ENCODE assay signal across 18 cellular contexts in the genomic region with DNA sequence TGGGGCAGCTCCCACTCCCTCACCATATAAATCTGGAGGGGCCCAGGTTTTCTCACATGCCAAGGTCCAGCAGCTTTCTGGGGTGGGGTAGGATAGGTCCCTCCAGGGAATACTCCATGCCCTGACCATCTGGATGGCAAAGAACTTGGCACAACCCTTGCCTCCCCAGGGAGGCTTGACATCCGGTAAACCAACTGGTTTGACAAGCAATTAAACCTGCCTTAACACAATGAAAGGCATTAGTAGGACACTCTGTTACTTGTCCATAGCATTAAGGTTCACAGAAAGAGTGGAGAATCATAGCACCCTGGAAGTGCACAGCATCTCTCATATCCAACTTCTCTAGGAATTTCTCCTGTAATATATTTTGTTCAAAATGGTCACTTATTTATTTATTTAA.
"Had no signal": no experiment of that assay in that cellular context is flagged by ENCODE, and none has a peak within 500 bp of the region (broad histone marks: within the 10 kb centered on the region; RNA-seq: fewer than 3 reads in every experiment).

No MANE protein-coding gene starts in this region.

- ATAC-seq: activated CD8-positive, alpha-beta T cell treated with anti-CD3 and anti-CD28 coated beads, Interleukin-2, amount 10 ng/mL, durations not matched to agents 7 days and 5 days; activated T-cell treated with anti-CD3 and anti-CD28 coated beads, Interleukin-2, amount 50 U/mL, for 4 hours had no signal

- H3K27ac Mint-ChIP-seq: activated CD4-positive, alpha-beta T cell treated with anti-CD3 and anti-CD28 coated beads, Interleukin-2, amount 10 ng/mL, durations not matched to agents 24 days and 14 days; activated CD8-positive, alpha-beta T cell treated with anti-CD3 and anti-CD28 coated beads, Interleukin-2, amount 10 ng/mL, durations not matched to agents 7 days and 5 days; activated naive CD4-positive, alpha-beta T cell treated with anti-CD3 and anti-CD28 coated beads for 36 hours; immature natural killer cell; memory B cell; neural progenitor cell; progenitor cell of endocrine pancreas had no signal

- H3K27ac ChIP-seq: cardiac muscle cell, neural progenitor cell, right atrium auricular region, thyroid gland had no signal

- H3K4me1 ChIP-seq: neural progenitor cell, right atrium auricular region, thyroid gland had no signal

- H3K36me3 Mint-ChIP-seq: memory B cell had no signal

- H3K4me1 Mint-ChIP-seq: immature natural killer cell, memory B cell, neural progenitor cell had no signal

- H3K4me3 ChIP-seq: cardiac muscle cell, neural progenitor cell, right atrium auricular region, thyroid gland had no signal

- H3K36me3 ChIP-seq: cardiac muscle cell, neural progenitor cell, right atrium auricular region, thyroid gland had no signal

- H3K27me3 Mint-ChIP-seq: memory B cell, progenitor cell of endocrine pancreas had no signal

- DNase-seq: activated CD4-positive, alpha-beta T cell treated with anti-CD3 and anti-CD28 coated beads, Interleukin-2, amount 10 ng/mL, durations not matched to agents 24 days and 14 days; activated CD8-positive, alpha-beta T cell treated with anti-CD3 and anti-CD28 coated beads, Interleukin-2, amount 10 ng/mL, durations not matched to agents 7 days and 5 days; activated naive CD4-positive, alpha-beta T cell treated with anti-CD3 and anti-CD28 coated beads for 36 hours; activated T-cell treated with anti-CD3 and anti-CD28 coated beads, Interleukin-2, amount 50 U/mL, for 4 hours; dermis blood vessel endothelial cell; effector memory CD4-positive, alpha-beta T cell; immature natural killer cell; stimulated activated CD4-positive, alpha-beta T cell treated with anti-CD3 and anti-CD28 coated beads, Interleukin-12 subunit alpha, Interleukin-12 subunit beta, amount 100 ng/mL, for 4 hours; stimulated activated CD4-positive, alpha-beta T cell treated with anti-CD3 and anti-CD28 coated beads, Interleukin-1b, Interleukin-23, amount 100 ng/mL, for 48 hours; stimulated activated CD8-positive, alpha-beta memory T cell treated with anti-CD3 and anti-CD28 coated beads, Interleukin-4, amount 100 ng/mL, for 48 hours; stimulated activated naive CD4-positive, alpha-beta T cell; T1000; thyroid gland had no signal

- H3K9me3 Mint-ChIP-seq: activated T-cell treated with anti-CD3 and anti-CD28 coated beads, Interleukin-2, amount 50 U/mL, for 4 hours had no signal

- H3K27me3 ChIP-seq: cardiac muscle cell, neural progenitor cell, right atrium auricular region, thyroid gland had no signal

- H3K9me3 ChIP-seq: thyroid gland had no signal

- H3K4me3 Mint-ChIP-seq: activated CD4-positive, alpha-beta T cell treated with anti-CD3 and anti-CD28 coated beads, Interleukin-2, amount 10 ng/mL, durations not matched to agents 24 days and 14 days; activated CD8-positive, alpha-beta T cell treated with anti-CD3 and anti-CD28 coated beads, Interleukin-2, amount 10 ng/mL, durations not matched to agents 7 days and 5 days; activated naive CD4-positive, alpha-beta T cell treated with anti-CD3 and anti-CD28 coated beads for 36 hours; activated T-cell treated with anti-CD3 and anti-CD28 coated beads, Interleukin-2, amount 50 U/mL, for 4 hours; immature natural killer cell; memory B cell; neural progenitor cell had no signal
